Comparison of ENCODE assay signal across 2 cellular contexts in the genomic region with DNA sequence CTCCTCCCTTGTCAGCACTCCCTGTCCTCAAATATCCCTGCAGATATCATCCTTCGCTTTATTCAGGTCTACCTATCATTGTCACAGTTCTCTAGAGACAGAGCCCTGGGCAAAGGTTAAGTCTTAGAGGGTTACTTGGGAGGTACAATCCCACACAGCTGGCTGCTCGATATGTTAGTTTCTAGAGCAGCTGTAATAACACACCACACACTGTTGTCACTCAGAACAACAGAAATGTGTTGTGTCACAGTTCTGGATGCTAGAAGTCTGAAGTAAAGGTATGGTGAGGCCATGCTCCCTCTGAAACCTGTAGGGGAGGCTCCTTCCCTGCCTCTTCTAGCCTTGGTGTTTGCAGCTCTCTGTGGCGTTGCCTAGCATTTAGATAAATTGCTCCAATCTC.
TF ChIP-seq lines count a peak whose summit lies in the region.

No MANE protein-coding gene starts in this region.

TF ChIP-seq in A549, 52 proteins besides CTCF, POLR2A, EP300 and RAD21:
- TF ChIP-seq SREBF2 (IDR thresholded peaks at IDR 0.05), result no peak
- TF ChIP-seq FOSB (CRISPR knock-in tag; IDR thresholded peaks at IDR 0.05), result no peak
- no peak for TF ChIP-seq HOXA7 (CRISPR knock-in tag; IDR thresholded peaks at IDR 0.05)
- TF ChIP-seq ZNF302 (CRISPR knock-in tag; IDR thresholded peaks at IDR 0.05), result no peak
- TF ChIP-seq, protein P1, sequence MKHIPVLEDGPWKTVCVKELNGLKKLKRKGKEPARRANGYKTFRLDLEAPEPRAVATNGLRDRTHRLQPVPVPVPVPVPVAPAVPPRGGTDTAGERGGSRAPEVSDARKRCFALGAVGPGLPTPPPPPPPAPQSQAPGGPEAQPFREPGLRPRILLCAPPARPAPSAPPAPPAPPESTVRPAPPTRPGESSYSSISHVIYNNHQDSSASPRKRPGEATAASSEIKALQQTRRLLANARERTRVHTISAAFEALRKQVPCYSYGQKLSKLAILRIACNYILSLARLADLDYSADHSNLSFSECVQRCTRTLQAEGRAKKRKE (CRISPR knock-in tag; IDR thresholded peaks at IDR 0.05; ENCODE audit: low read depth), result no peak
- TF ChIP-seq CHD2 (IDR thresholded peaks at IDR 0.05; ENCODE audit: low read length, partially characterized antibody), result no peak
- TF ChIP-seq RCOR1 (IDR thresholded peaks at IDR 0.05; ENCODE audit: low read depth, low read length), result no peak
- TF ChIP-seq CBX8 (IDR thresholded peaks at IDR 0.05), result no peak
- no peak for TF ChIP-seq KDM1A (IDR thresholded peaks at IDR 0.05; ENCODE audit: low read depth)
- no peak for TF ChIP-seq MAZ (IDR thresholded peaks at IDR 0.05; ENCODE audit: borderline replicate concordance, low read depth, low read length)

TF ChIP-seq in HepG2, 621 proteins besides CTCF, POLR2A, EP300 and RAD21:
- TF ChIP-seq ZFP36L2 (CRISPR knock-in tag; IDR thresholded peaks at IDR 0.05) (no peak), ZNF12 (CRISPR knock-in tag; IDR thresholded peaks at IDR 0.05) (0 out of 2 replicates have a peak, but pooled peaks have one; percentile 16), ZNF709 (CRISPR knock-in tag; IDR thresholded peaks at IDR 0.05) (0 out of 2 replicates have a peak, but pooled peaks have one; percentile 20), ZNF703 (CRISPR knock-in tag; IDR thresholded peaks at IDR 0.05; ENCODE audit: borderline replicate concordance) (no peak)
- TF ChIP-seq, protein P2, sequence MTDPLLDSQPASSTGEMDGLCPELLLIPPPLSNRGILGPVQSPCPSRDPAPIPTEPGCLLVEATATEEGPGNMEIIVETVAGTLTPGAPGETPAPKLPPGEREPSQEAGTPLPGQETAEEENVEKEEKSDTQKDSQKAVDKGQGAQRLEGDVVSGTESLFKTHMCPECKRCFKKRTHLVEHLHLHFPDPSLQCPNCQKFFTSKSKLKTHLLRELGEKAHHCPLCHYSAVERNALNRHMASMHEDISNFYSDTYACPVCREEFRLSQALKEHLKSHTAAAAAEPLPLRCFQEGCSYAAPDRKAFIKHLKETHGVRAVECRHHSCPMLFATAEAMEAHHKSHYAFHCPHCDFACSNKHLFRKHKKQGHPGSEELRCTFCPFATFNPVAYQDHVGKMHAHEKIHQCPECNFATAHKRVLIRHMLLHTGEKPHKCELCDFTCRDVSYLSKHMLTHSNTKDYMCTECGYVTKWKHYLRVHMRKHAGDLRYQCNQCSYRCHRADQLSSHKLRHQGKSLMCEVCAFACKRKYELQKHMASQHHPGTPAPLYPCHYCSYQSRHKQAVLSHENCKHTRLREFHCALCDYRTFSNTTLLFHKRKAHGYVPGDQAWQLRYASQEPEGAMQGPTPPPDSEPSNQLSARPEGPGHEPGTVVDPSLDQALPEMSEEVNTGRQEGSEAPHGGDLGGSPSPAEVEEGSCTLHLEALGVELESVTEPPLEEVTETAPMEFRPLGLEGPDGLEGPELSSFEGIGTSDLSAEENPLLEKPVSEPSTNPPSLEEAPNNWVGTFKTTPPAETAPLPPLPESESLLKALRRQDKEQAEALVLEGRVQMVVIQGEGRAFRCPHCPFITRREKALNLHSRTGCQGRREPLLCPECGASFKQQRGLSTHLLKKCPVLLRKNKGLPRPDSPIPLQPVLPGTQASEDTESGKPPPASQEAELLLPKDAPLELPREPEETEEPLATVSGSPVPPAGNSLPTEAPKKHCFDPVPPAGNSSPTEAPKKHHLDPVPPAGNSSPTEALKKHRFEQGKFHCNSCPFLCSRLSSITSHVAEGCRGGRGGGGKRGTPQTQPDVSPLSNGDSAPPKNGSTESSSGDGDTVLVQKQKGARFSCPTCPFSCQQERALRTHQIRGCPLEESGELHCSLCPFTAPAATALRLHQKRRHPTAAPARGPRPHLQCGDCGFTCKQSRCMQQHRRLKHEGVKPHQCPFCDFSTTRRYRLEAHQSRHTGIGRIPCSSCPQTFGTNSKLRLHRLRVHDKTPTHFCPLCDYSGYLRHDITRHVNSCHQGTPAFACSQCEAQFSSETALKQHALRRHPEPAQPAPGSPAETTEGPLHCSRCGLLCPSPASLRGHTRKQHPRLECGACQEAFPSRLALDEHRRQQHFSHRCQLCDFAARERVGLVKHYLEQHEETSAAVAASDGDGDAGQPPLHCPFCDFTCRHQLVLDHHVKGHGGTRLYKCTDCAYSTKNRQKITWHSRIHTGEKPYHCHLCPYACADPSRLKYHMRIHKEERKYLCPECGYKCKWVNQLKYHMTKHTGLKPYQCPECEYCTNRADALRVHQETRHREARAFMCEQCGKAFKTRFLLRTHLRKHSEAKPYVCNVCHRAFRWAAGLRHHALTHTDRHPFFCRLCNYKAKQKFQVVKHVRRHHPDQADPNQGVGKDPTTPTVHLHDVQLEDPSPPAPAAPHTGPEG (CRISPR knock-in tag; IDR thresholded peaks at IDR 0.05), result 0 out of 2 replicates have a peak, but pooled peaks have one; percentile 1
